In genomic region chr16:67934306-67935095, GRCh38 we compare ENCODE assay signal across 8 cellular contexts. TPM values are rescaled to one million over a fixed set of nuclear protein-coding genes. Genes with fewer than 3 reads are reported as not detected.
DNase-seq lines count a peak whose midpoint lies in the region; ATAC-seq, FAIRE-seq and TF ChIP-seq lines count a peak whose summit lies in the region.

No MANE protein-coding gene starts in this region.

- peaks cover 7% of the 10 kb centered on the region; the same call in 1 of the 2 replicates for H3F3A ChIP-seq in GM23338 (replicated peaks; ENCODE audit: low read depth)

- peaks cover 5% of the 10 kb centered on the region; the same call in 1 of the 2 replicates for H3K79me2 ChIP-seq in GM23338 (replicated peaks; ENCODE audit: insufficient read depth)

- peaks cover 41% of the 10 kb centered on the region for H3K27me3 Mint-ChIP-seq in GM23338 (ENCODE audit: insufficient read depth, low read depth, poor library complexity)

- H3K4me1 ChIP-seq in GM23338 (ENCODE audit: insufficient read depth) (peaks cover 10% of the 10 kb centered on the region; the same call in 1 of the 2 replicates), SJCRH30 (0 out of 2 replicates have a peak, but pooled peaks cover 5% of the 10 kb centered on the region), gastrocnemius medialis (peaks cover 22 to 25% of the 10 kb centered on the region in 2 donors)

- H3K9me2 ChIP-seq in GM23338 (ENCODE audit: insufficient read depth) = no peaks in the 10 kb centered on the region

- no peak for TF ChIP-seq CTCF in GM23338 (conservative IDR thresholded peaks at IDR 0.05; ENCODE audit: low read depth in 2 of 2)
- no peak for TF ChIP-seq CTCF in foreskin fibroblast (IDR thresholded peaks at IDR 0.05; ENCODE audit: low read depth, low read length)
- no peak for TF ChIP-seq CTCF in gastrocnemius medialis (IDR thresholded peaks at IDR 0.05 in 4 of 5, conservative IDR thresholded peaks at IDR 0.05 in 1 of 5)
- TF ChIP-seq CTCF in D721Med (IDR thresholded peaks at IDR 0.05; ENCODE audit: insufficient read depth, missing control alignments) = no peak

- intact Hi-C loops in gastrocnemius medialis (cut with DNase I; ENCODE audit: low total_unique reads) = loop anchor here (2.0 to 10.0 kb wide), 2 partner anchors 54 to 380 kb away; no protein-coding TSS in a partner anchor

- H3K4me2 ChIP-seq in GM23338 = peak overlapping the region; percentile 99

- H3K27ac Mint-ChIP-seq in GM23338 = peak overlapping the region; percentile 84; the same call in 1 of the 2 replicates

- peaks cover 20% of the 10 kb centered on the region; the same call in 2 of the 3 replicates for H3K36me3 Mint-ChIP-seq in GM23338 (ENCODE audit: low read depth)

- FAIRE-seq in D721Med (lab: Jason Lieb, UNC) = no peak

- no peaks in the 10 kb centered on the region for H3K36me3 ChIP-seq in GM23338 (ENCODE audit: insufficient read depth)
- H3K36me3 ChIP-seq in SJCRH30 = no peaks in the 10 kb centered on the region
- peaks cover 0 to 2% of the 10 kb centered on the region in 2 donors for H3K36me3 ChIP-seq in gastrocnemius medialis

- no peak overlapping the region for H2AFZ ChIP-seq in GM23338

- peak overlapping the region; percentile 100 for H3K4me3 Mint-ChIP-seq in GM23338

- H4K20me1 ChIP-seq in GM23338 (replicated peaks; ENCODE audit: insufficient read depth) = peaks cover 3% of the 10 kb centered on the region

- in situ Hi-C loops in gastrocnemius medialis (cut with MboI; ENCODE audit: low sequenced_read_pairs in 4 of 4) = loop anchor here in 1 of 4 donors (10.0 kb wide), 1 partner anchor 50 kb away; the partner anchor contains the start of gene NRN1L

- H3K9me3 Mint-ChIP-seq in GM23338 = 0 out of 3 replicates have a peak, but pooled peaks cover 3% of the 10 kb centered on the region

- no peak for DNase-seq in GM23338 (ENCODE audit: low spot score)
- peak; percentile 33 to 56 for DNase-seq in SJCRH30
- peak in 1 of 2 donors; percentile 64 for DNase-seq in foreskin fibroblast
- no peak for DNase-seq in gastrocnemius medialis
- DNase-seq in D721Med (ENCODE audit: insufficient read length, low spot score) = no peak
- no peak for DNase-seq in activated CD8-positive, alpha-beta memory T cell treated with anti-CD3 and anti-CD28 coated beads, Interleukin-2, amount 50 U/mL, for 48 hours
- DNase-seq in NCI-H2081 treated with DMSO at 0.1 percent for 48 hours (lab: John Stamatoyannopoulos, UW) = no peak

- TF ChIP-seq POLR2A in gastrocnemius medialis (IDR thresholded peaks at IDR 0.05) = no peak

- H3K27me3 ChIP-seq in GM23338 (ENCODE audit: insufficient read depth) (no peaks in the 10 kb centered on the region), SJCRH30 (no peaks in the 10 kb centered on the region), gastrocnemius medialis (no peaks in the 10 kb centered on the region)

- H3K4me3 ChIP-seq in GM23338 = peak overlapping the region; percentile 98
- peak overlapping the region; percentile 95 for H3K4me3 ChIP-seq in SJCRH30
- H3K4me3 ChIP-seq in foreskin fibroblast (ENCODE audit: low read depth in 1 of 2, low read length in 2 of 2) = peak overlapping the region; percentile 92 to 96
- peak overlapping the region; percentile 79 to 99 (median 93) for H3K4me3 ChIP-seq in gastrocnemius medialis

- peaks cover 21% of the 10 kb centered on the region for H3K4me1 Mint-ChIP-seq in GM23338

- no peak overlapping the region for H3K27ac ChIP-seq in GM23338 (ENCODE audit: low read depth)
- no peak overlapping the region for H3K27ac ChIP-seq in SJCRH30
- H3K27ac ChIP-seq in gastrocnemius medialis = peak overlapping the region; percentile 91 to 98 (median 94)

- H3K9me3 ChIP-seq in SJCRH30 (replicated peaks) (no peaks in the 10 kb centered on the region), gastrocnemius medialis (no peaks in the 10 kb centered on the region)

- no peak for ATAC-seq in GM23338
- ATAC-seq in gastrocnemius medialis = peak in 1 of 2 donors; percentile 1
- no peak for ATAC-seq in GM18861 (IDR thresholded peaks at IDR 0.05; ENCODE audit: unreplicated experiment)

TF ChIP-seq in GM23338, 12 proteins besides CTCF, POLR2A, EP300 and RAD21 (continues in another document):
- TF ChIP-seq ZNF114 (CRISPR knock-in tag; IDR thresholded peaks at IDR 0.05) = no peak
- TF ChIP-seq, protein P1, sequence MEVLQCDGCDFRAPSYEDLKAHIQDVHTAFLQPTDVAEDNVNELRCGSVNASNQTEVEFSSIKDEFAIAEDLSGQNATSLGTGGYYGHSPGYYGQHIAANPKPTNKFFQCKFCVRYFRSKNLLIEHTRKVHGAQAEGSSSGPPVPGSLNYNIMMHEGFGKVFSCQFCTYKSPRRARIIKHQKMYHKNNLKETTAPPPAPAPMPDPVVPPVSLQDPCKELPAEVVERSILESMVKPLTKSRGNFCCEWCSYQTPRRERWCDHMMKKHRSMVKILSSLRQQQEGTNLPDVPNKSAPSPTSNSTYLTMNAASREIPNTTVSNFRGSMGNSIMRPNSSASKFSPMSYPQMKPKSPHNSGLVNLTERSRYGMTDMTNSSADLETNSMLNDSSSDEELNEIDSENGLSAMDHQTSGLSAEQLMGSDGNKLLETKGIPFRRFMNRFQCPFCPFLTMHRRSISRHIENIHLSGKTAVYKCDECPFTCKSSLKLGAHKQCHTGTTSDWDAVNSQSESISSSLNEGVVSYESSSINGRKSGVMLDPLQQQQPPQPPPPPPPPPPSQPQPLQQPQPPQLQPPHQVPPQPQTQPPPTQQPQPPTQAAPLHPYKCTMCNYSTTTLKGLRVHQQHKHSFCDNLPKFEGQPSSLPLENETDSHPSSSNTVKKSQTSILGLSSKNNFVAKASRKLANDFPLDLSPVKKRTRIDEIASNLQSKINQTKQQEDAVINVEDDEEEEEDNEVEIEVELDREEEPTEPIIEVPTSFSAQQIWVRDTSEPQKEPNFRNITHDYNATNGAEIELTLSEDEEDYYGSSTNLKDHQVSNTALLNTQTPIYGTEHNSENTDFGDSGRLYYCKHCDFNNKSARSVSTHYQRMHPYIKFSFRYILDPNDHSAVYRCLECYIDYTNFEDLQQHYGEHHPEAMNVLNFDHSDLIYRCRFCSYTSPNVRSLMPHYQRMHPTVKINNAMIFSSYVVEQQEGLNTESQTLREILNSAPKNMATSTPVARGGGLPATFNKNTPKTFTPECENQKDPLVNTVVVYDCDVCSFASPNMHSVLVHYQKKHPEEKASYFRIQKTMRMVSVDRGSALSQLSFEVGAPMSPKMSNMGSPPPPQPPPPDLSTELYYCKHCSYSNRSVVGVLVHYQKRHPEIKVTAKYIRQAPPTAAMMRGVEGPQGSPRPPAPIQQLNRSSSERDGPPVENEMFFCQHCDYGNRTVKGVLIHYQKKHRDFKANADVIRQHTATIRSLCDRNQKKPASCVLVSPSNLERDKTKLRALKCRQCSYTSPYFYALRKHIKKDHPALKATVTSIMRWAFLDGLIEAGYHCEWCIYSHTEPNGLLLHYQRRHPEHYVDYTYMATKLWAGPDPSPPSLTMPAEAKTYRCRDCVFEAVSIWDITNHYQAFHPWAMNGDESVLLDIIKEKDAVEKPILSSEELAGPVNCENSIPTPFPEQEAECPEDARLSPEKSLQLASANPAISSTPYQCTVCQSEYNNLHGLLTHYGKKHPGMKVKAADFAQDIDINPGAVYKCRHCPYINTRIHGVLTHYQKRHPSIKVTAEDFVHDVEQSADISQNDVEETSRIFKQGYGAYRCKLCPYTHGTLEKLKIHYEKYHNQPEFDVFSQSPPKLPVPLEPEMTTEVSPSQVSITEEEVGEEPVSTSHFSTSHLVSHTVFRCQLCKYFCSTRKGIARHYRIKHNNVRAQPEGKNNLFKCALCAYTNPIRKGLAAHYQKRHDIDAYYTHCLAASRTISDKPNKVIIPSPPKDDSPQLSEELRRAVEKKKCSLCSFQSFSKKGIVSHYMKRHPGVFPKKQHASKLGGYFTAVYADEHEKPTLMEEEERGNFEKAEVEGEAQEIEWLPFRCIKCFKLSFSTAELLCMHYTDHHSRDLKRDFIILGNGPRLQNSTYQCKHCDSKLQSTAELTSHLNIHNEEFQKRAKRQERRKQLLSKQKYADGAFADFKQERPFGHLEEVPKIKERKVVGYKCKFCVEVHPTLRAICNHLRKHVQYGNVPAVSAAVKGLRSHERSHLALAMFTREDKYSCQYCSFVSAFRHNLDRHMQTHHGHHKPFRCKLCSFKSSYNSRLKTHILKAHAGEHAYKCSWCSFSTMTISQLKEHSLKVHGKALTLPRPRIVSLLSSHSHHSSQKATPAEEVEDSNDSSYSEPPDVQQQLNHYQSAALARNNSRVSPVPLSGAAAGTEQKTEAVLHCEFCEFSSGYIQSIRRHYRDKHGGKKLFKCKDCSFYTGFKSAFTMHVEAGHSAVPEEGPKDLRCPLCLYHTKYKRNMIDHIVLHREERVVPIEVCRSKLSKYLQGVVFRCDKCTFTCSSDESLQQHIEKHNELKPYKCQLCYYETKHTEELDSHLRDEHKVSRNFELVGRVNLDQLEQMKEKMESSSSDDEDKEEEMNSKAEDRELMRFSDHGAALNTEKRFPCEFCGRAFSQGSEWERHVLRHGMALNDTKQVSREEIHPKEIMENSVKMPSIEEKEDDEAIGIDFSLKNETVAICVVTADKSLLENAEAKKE (CRISPR knock-in tag; IDR thresholded peaks at IDR 0.05) = no peak

RNA-seq across cellular contexts. Expression of gene PSMB10, which starts 2.1 kb away (rescaled TPM):
- total RNA-seq in GM23338 (2014; rRNA removed; shearing (Covaris generic)) = 27.5 and 35.0 TPM in 2 replicates
- polyA plus RNA-seq in GM23338 (2016; fragmentation: Nextera tagmentation; extraction: Ambion mirVana) = 114 and 129 TPM in 2 replicates
- 7.4 and 7.6 TPM in 2 replicates for total RNA-seq in SJCRH30 (2014; rRNA removed; shearing (Covaris generic))
- 10 to 100 TPM; 18.3 to 41.4 (median 23.9) TPM for total RNA-seq in gastrocnemius medialis

RNA-seq across cellular contexts. Expression of gene CTRL, which starts 2.8 kb away (rescaled TPM):
- total RNA-seq in GM23338 (2014; rRNA removed; shearing (Covaris generic)) = 1.6 and 8.0 TPM in 2 replicates
- 12.8 and 13.0 TPM in 2 replicates for polyA plus RNA-seq in GM23338 (2016; fragmentation: Nextera tagmentation; extraction: Ambion mirVana)
- total RNA-seq in SJCRH30 (2014; rRNA removed; shearing (Covaris generic)) = 0.99 and 1.7 TPM in 2 replicates
- total RNA-seq in gastrocnemius medialis = under 1 TPM in 1 of 4 donors, not detected in 3; 0.27 TPM

RNA-seq across cellular contexts. Expression of gene LCAT, which starts 9.4 kb away (rescaled TPM):
- 17.6 and 18.9 TPM in 2 replicates for total RNA-seq in GM23338 (2014; rRNA removed; shearing (Covaris generic))
- polyA plus RNA-seq in GM23338 (2016; fragmentation: Nextera tagmentation; extraction: Ambion mirVana) = 12.4 and 13.7 TPM in 2 replicates
- 2.3 and 4.5 TPM in 2 replicates for total RNA-seq in SJCRH30 (2014; rRNA removed; shearing (Covaris generic))
- 10 to 100 TPM in 1 of 4 donors, 1 to 10 TPM in 3; 2.5 to 18.7 (median 3.5) TPM for total RNA-seq in gastrocnemius medialis

RNA-seq across cellular contexts. Expression of gene SLC12A4, which starts 33.9 kb away (rescaled TPM):
- total RNA-seq in GM23338 (2014; rRNA removed; shearing (Covaris generic)) = 53.0 and 56.7 TPM in 2 replicates
- polyA plus RNA-seq in GM23338 (2016; fragmentation: Nextera tagmentation; extraction: Ambion mirVana) = 17.6 and 19.9 TPM in 2 replicates
- 12.6 and 15.1 TPM in 2 replicates for total RNA-seq in SJCRH30 (2014; rRNA removed; shearing (Covaris generic))
- 10 to 100 TPM; 10.4 to 30.8 (median 15.8) TPM for total RNA-seq in gastrocnemius medialis

RNA-seq across cellular contexts. Expression of gene PSKH1, which starts 41.4 kb away (rescaled TPM):
- total RNA-seq in GM23338 (2014; rRNA removed; shearing (Covaris generic)) = 22.1 and 23.9 TPM in 2 replicates
- 8.3 and 14.3 TPM in 2 replicates for polyA plus RNA-seq in GM23338 (2016; fragmentation: Nextera tagmentation; extraction: Ambion mirVana)
- total RNA-seq in SJCRH30 (2014; rRNA removed; shearing (Covaris generic)) = 5.6 and 6.1 TPM in 2 replicates
- 10 to 100 TPM in 1 of 4 donors, 1 to 10 TPM in 3; 4.1 to 12.7 (median 6.9) TPM for total RNA-seq in gastrocnemius medialis

Comparison
In these comparisons a context has a peak if more than half of its experiments do, and no peak if none do; other contexts are left out.
1. DNase-seq: peak in SJCRH30 (2 of 2); none in GM23338 (single experiment), gastrocnemius medialis (0 of 2), D721Med (single experiment), activated CD8-positive, alpha-beta memory T cell treated with anti-CD3 and anti-CD28 coated beads, Interleukin-2, amount 50 U/mL, for 48 hours (single experiment) and NCI-H2081 treated with DMSO at 0.1 percent for 48 hours (single experiment).
2. H3K27ac ChIP-seq: peak in gastrocnemius medialis (4 of 4); none in GM23338 (single experiment) and SJCRH30 (single experiment).
3. Peak in every context shown above with its lines, with median percentiles within 50 percentile points of each other: H3K4me3 ChIP-seq.